Comparison of ENCODE assay signal across 27 cellular contexts in the genomic region with DNA sequence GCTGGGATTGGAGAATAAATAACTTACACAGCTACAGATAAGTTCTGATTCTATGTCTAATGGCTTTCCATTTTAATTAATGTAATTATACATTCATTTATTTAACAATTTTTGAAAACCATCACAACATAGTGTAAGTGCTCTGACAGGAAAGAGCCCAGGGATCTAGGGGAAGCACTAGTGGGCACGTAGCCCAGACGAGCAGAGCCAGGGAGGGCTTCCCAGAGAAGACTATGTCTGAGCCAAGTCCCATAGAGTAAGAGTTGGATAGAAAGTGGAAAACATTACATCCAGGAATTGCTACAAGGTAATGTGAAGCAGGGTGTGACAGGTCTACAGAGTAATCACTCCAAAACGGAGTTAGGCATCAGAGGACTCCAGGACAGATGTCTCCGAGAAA. TPM values are rescaled to one million over a fixed set of nuclear protein-coding genes. Genes with fewer than 3 reads are reported as not detected.
DNase-seq lines count a peak whose midpoint lies in the region; ATAC-seq, FAIRE-seq and TF ChIP-seq lines count a peak whose summit lies in the region.
"Had no signal": no experiment of that assay in that cellular context is flagged by ENCODE, and none has a peak within 500 bp of the region (broad histone marks: within the 10 kb centered on the region; RNA-seq: fewer than 3 reads in every experiment).

No MANE protein-coding gene starts in this region.

- 81% methylated on average over 4 of the region's 4 CpGs for WGBS in A549 (ENCODE audit: missing lambda C conversion rate)

- H3K4me1 Mint-ChIP-seq in Caco-2 (ENCODE audit: low read depth, unreplicated experiment): peaks cover 21% of the 10 kb centered on the region
- H3K4me1 Mint-ChIP-seq in progenitor cell of endocrine pancreas (ENCODE audit: low read depth): peaks cover 51% of the 10 kb centered on the region

- CTCF ChIA-PET in A549 (lab: Yijun Ruan, JAX) (interaction anchor here (1.4 kb wide), 1 partner anchor 124 kb away, joined by 3 read pairs; no protein-coding TSS in a partner anchor), Caco-2 (lab: Charles Lee) (no interaction called here)

- H3K36me3 Mint-ChIP-seq in Caco-2 (ENCODE audit: insufficient read depth, unreplicated experiment): peaks cover 10% of the 10 kb centered on the region
- H3K36me3 Mint-ChIP-seq in progenitor cell of endocrine pancreas (ENCODE audit: insufficient read depth): peaks cover 6% of the 10 kb centered on the region

- peaks cover 53% of the 10 kb centered on the region for H3K4me1 ChIP-seq in A549
- peaks cover 38% of the 10 kb centered on the region for H3K4me1 ChIP-seq in Caco-2

- H3K4me3 ChIP-seq in A549 (no peak overlapping the region), Caco-2 (ENCODE audit: low read depth, low read length) (no peak overlapping the region)
- H3K4me3 ChIP-seq: K562, PC-9, SJSA1 had no signal

- no peaks in the 10 kb centered on the region for H3K27me3 Mint-ChIP-seq in Caco-2 (ENCODE audit: insufficient read depth, unreplicated experiment)
- H3K27me3 Mint-ChIP-seq in progenitor cell of endocrine pancreas: no peaks in the 10 kb centered on the region
- H3K27me3 Mint-ChIP-seq: B cell had no signal

- peak overlapping the region; percentile 43 to 95; a peak in 3 of 6 replicates for H3K27ac ChIP-seq in A549
- H3K27ac ChIP-seq: PC-9, SJSA1 had no signal

- peak overlapping the region; percentile 85 for H3K27ac Mint-ChIP-seq in Caco-2 (ENCODE audit: unreplicated experiment)
- H3K27ac Mint-ChIP-seq in progenitor cell of endocrine pancreas: peak overlapping the region; percentile 19
- H3K27ac Mint-ChIP-seq: B cell had no signal

- no peak for TF ChIP-seq CTCF in A549 (IDR thresholded peaks at IDR 0.05)
- no peak for TF ChIP-seq CTCF in Caco-2 (IDR thresholded peaks at IDR 0.05; ENCODE audit: insufficient read depth in 1 of 2, low read depth in 1 of 2, low read length in 1 of 2, severe bottlenecking in 1 of 2, unreplicated experiment in 1 of 2)
- TF ChIP-seq CTCF in progenitor cell of endocrine pancreas (IDR thresholded peaks at IDR 0.05; ENCODE audit: unreplicated experiment): no peak

- no peaks in the 10 kb centered on the region for H3K36me3 ChIP-seq in Caco-2 (ENCODE audit: control insufficient read depth, insufficient read depth, low read length)
- H3K36me3 ChIP-seq: SJSA1 had no signal

- POLR2A ChIA-PET in A549 (lab: Yijun Ruan, JAX) (no interaction called here), Caco-2 (lab: Charles Lee) (no interaction called here)

- TF ChIP-seq EP300 in A549 (IDR thresholded peaks at IDR 0.05): no peak

- TF ChIP-seq POLR2A in A549 (IDR thresholded peaks at IDR 0.05; ENCODE audit: low read length): no peak

- FAIRE-seq in A549 (lab: Jason Lieb, UNC): no peak
- FAIRE-seq: GM19239, H54, HTR-8/SVneo, K562 had no signal

- no peaks in the 10 kb centered on the region for H3K27me3 ChIP-seq in Caco-2 (replicated peaks; ENCODE audit: control insufficient read depth, insufficient read depth, low read length)
- H3K27me3 ChIP-seq: SJSA1 had no signal

- TF ChIP-seq RAD21 in A549 (conservative IDR thresholded peaks at IDR 0.05 in 1 of 2, IDR thresholded peaks at IDR 0.05 in 1 of 2): no peak

- intact Hi-C loops in Caco-2 (cut with micrococcal nuclease; ENCODE audit: unreplicated experiment): no loop called here

- no peak overlapping the region for H3K4me2 ChIP-seq in A549
- H3K4me2 ChIP-seq: PC-9 had no signal

- H3K9me3 Mint-ChIP-seq in Caco-2 (ENCODE audit: unreplicated experiment) (no peaks in the 10 kb centered on the region), progenitor cell of endocrine pancreas (ENCODE audit: low read depth) (peaks cover under 1% of the 10 kb centered on the region)
- H3K9me3 Mint-ChIP-seq: CD14-positive monocyte had no signal

- H3K9me3 ChIP-seq in A549 (peaks cover under 1% of the 10 kb centered on the region; the same call in 1 of the 3 replicates), Caco-2 (no peaks in the 10 kb centered on the region)
- H3K9me3 ChIP-seq: SJSA1 had no signal

- H3K4me3 Mint-ChIP-seq in Caco-2 (ENCODE audit: unreplicated experiment) (no peak overlapping the region), progenitor cell of endocrine pancreas (ENCODE audit: low read depth) (no peak overlapping the region)
- H3K4me3 Mint-ChIP-seq: B cell, CD14-positive monocyte had no signal

- DNase-seq in A549 (ENCODE audit: low read depth in 1 of 2, low spot score in 1 of 2) (no peak), Caco-2 (no peak), cerebellum (ENCODE audit: low spot score) (peak; percentile 50), progenitor cell of endocrine pancreas (ENCODE audit: low spot score, unreplicated experiment) (no peak)
- DNase-seq: DMS153, DND-41, Kasumi-1, MV-4-11, NCI-H1105, NCI-H1436 treated with DMSO at 0.1 percent for 48 hours, NCI-H187 treated with DMSO at 0.1 percent for 48 hours, NCI-H2171 treated with DMSO at 0.1 percent for 48 hours, NCI-H345, NCI-H524, NCI-H774, PC-9, Right ventricle myocardium superior had no signal

- BruUV-seq in Caco-2 (replicated peaks; lab: Mats Ljungman, UMichigan): no TSS peak

- no peak for ATAC-seq in A549
- no peak for ATAC-seq in GM21619 (IDR thresholded peaks at IDR 0.05; ENCODE audit: unreplicated experiment)
- no peak for ATAC-seq in HG02623 (IDR thresholded peaks at IDR 0.05; ENCODE audit: unreplicated experiment)
- no peak for ATAC-seq in HG03135 (IDR thresholded peaks at IDR 0.05; ENCODE audit: unreplicated experiment)
- ATAC-seq: K562 had no signal

TF ChIP-seq in A549, 52 proteins besides CTCF, POLR2A, EP300 and RAD21:
- TF ChIP-seq, protein P1, sequence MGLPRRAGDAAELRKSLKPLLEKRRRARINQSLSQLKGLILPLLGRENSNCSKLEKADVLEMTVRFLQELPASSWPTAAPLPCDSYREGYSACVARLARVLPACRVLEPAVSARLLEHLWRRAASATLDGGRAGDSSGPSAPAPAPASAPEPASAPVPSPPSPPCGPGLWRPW (IDR thresholded peaks at IDR 0.05): no peak
- TF ChIP-seq, protein P2, sequence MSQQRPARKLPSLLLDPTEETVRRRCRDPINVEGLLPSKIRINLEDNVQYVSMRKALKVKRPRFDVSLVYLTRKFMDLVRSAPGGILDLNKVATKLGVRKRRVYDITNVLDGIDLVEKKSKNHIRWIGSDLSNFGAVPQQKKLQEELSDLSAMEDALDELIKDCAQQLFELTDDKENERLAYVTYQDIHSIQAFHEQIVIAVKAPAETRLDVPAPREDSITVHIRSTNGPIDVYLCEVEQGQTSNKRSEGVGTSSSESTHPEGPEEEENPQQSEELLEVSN (IDR thresholded peaks at IDR 0.05; ENCODE audit: borderline replicate concordance, low read depth): no peak
- TF ChIP-seq ZFP36 (IDR thresholded peaks at IDR 0.05; ENCODE audit: borderline replicate concordance, partially characterized antibody): no peak
- TF ChIP-seq FOSB (CRISPR knock-in tag; IDR thresholded peaks at IDR 0.05): no peak
- no peak for TF ChIP-seq HEYL (CRISPR knock-in tag; IDR thresholded peaks at IDR 0.05)
- no peak for TF ChIP-seq MAFK (IDR thresholded peaks at IDR 0.05; ENCODE audit: partially characterized antibody)

RNA-seq across cellular contexts. Expression of a gene that starts 2.9 kb away (rescaled TPM):
- polyA plus RNA-seq in A549 (2011; rRNA removed) (101 and 141 TPM in 2 replicates), A549 (2017; fragmentation: RNase III; extraction: RNeasy Plus Mini Kit Qiagen cat#74134 plus additional on column Dnase treatment) (35.1 to 48.8 TPM (median 46.1 TPM) in 3 replicates)
- polyA plus RNA-seq in A549 (2012; cell fraction: cytosol; rRNA removed): 19.8 and 26.4 TPM in 2 replicates
- 21.9 and 30.8 TPM in 2 replicates for polyA plus RNA-seq in A549 (2012; cell fraction: nucleus; rRNA removed)
- polyA minus RNA-seq in A549 (2011; rRNA and poly(A)+ RNA removed): 62.5 and 91.7 TPM in 2 replicates
- total RNA-seq in Caco-2 (2022) (76.3 and 102 TPM in 2 replicates), cerebellum (0.45 TPM), progenitor cell of endocrine pancreas (11.9 and 27.8 TPM in 2 replicates)
- total RNA-seq: Right ventricle myocardium superior, SJSA1 had no signal

RNA-seq across cellular contexts. Expression of a gene that starts 57.4 kb away (rescaled TPM):
- 14.0 and 17.6 TPM in 2 replicates for polyA plus RNA-seq in A549 (2011; rRNA removed)
- polyA plus RNA-seq in A549 (2012; cell fraction: cytosol; rRNA removed): 2.4 and 2.7 TPM in 2 replicates
- 0.94 and 1.8 TPM in 2 replicates for polyA plus RNA-seq in A549 (2012; cell fraction: nucleus; rRNA removed)
- 28.2 to 31.7 TPM (median 29.0 TPM) in 3 replicates for polyA plus RNA-seq in A549 (2017; fragmentation: RNase III; extraction: RNeasy Plus Mini Kit Qiagen cat#74134 plus additional on column Dnase treatment)
- 3.8 and 5.8 TPM in 2 replicates for polyA minus RNA-seq in A549 (2011; rRNA and poly(A)+ RNA removed)
- 13.9 and 14.6 TPM in 2 replicates for total RNA-seq in Caco-2 (2022)
- 17.7 TPM for total RNA-seq in cerebellum
- 24.9 and 26.4 TPM in 2 replicates for total RNA-seq in progenitor cell of endocrine pancreas

RNA-seq across cellular contexts. Expression of a gene that starts 57.6 kb away (rescaled TPM):
- polyA plus RNA-seq in A549 (2011; rRNA removed) (20.0 and 26.8 TPM in 2 replicates), A549 (2017; fragmentation: RNase III; extraction: RNeasy Plus Mini Kit Qiagen cat#74134 plus additional on column Dnase treatment) (16.4 to 19.7 TPM (median 18.6 TPM) in 3 replicates)
- 8.2 and 8.5 TPM in 2 replicates for polyA plus RNA-seq in A549 (2012; cell fraction: cytosol; rRNA removed)
- 4.9 and 7.4 TPM in 2 replicates for polyA plus RNA-seq in A549 (2012; cell fraction: nucleus; rRNA removed)
- 30.5 and 31.9 TPM in 2 replicates for polyA minus RNA-seq in A549 (2011; rRNA and poly(A)+ RNA removed)
- total RNA-seq in Caco-2 (2022) (23.7 and 30.6 TPM in 2 replicates), cerebellum (14.4 TPM), progenitor cell of endocrine pancreas (28.3 and 31.2 TPM in 2 replicates)
